In the genomic region with DNA sequence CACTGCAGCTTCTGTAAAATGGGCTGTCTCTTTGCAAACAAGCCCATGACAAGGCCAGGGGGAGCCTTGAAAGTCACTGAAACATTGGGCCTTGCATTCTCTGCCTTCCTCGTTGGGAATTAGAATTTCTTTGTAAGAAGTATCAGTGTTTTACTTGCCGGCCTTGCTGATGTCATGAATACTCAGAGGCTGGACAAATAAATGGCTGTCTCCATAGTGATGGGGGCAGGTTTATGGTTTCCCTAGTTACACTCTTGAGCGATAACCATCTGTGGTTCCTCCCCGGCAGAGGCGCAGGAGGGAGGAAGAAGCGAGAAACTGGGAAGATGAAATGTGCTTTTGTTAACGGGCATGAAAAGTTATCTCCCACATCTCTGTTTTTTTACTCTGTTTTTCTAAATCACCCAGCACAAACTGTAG, we compare ENCODE assay signal across 9 cellular contexts.
DNase-seq lines count a peak whose midpoint lies in the region; ATAC-seq and TF ChIP-seq lines count a peak whose summit lies in the region.
"Had no signal": no experiment of that assay in that cellular context is flagged by ENCODE, and none has a peak within 500 bp of the region (broad histone marks: within the 10 kb centered on the region; RNA-seq: fewer than 3 reads in every experiment).

No MANE protein-coding gene starts in this region.

- POLR2A ChIA-PET in naive thymus-derived CD8-positive, alpha-beta T cell (lab: Charles Lee): no interaction called here

- H3K4me3 ChIP-seq in choroid plexus epithelial cell (ENCODE audit: low read depth, low read length): no peak overlapping the region

- peak overlapping the region; percentile 76 for H3K27ac Mint-ChIP-seq in type B pancreatic cell
- H3K27ac Mint-ChIP-seq in naive thymus-derived CD8-positive, alpha-beta T cell: peak overlapping the region in 2 of 10 donors; percentile 18 to 34
- H3K27ac Mint-ChIP-seq in CD14-positive monocyte: no peak overlapping the region
- H3K27ac Mint-ChIP-seq: memory B cell had no signal

- H3K4me1 Mint-ChIP-seq in type B pancreatic cell (ENCODE audit: unreplicated experiment) (peaks cover 53% of the 10 kb centered on the region), CD14-positive monocyte (peaks cover 7% of the 10 kb centered on the region)
- H3K4me1 Mint-ChIP-seq in naive thymus-derived CD8-positive, alpha-beta T cell: peaks cover 0 to 11% (median 6%) of the 10 kb centered on the region in 4 donors
- H3K4me1 Mint-ChIP-seq: memory B cell had no signal

- H3K36me3 ChIP-seq in KOPT-K1 (ENCODE audit: insufficient read depth, low read length): no peaks in the 10 kb centered on the region

- ATAC-seq in left cardiac atrium: peak; percentile 57 to 86
- no peak for ATAC-seq in Right ventricle myocardium inferior
- ATAC-seq in activated CD4-positive, CD25-positive, alpha-beta regulatory T cell treated with anti-CD3 and anti-CD28 coated beads, Interleukin-2, amount 50 U/mL, for 24 hours: no peak
- ATAC-seq in naive thymus-derived CD8-positive, alpha-beta T cell: no peak

- H3K27me3 Mint-ChIP-seq in type B pancreatic cell: peaks cover 40% of the 10 kb centered on the region
- H3K27me3 Mint-ChIP-seq in naive thymus-derived CD8-positive, alpha-beta T cell: peaks cover 0 to 5% (median 0%) of the 10 kb centered on the region in 5 donors
- H3K27me3 Mint-ChIP-seq in CD14-positive monocyte (ENCODE audit: low read depth in 3 of 3): peaks cover 1 to 3% (median 3%) of the 10 kb centered on the region in 3 donors
- H3K27me3 Mint-ChIP-seq: memory B cell had no signal

- TF ChIP-seq CTCF in choroid plexus epithelial cell (conservative IDR thresholded peaks at IDR 0.05; ENCODE audit: low read depth, low read length) (no peak), type B pancreatic cell (conservative IDR thresholded peaks at IDR 0.05) (no peak), CD14-positive monocyte (IDR thresholded peaks at IDR 0.05) (no peak)

- intact Hi-C loops in left cardiac atrium (cut with DNase I) (no loop called here), Right ventricle myocardium inferior (cut with DNase I) (no loop called here), CD14-positive monocyte (cut with micrococcal nuclease) (no loop called here)

- H3K36me3 Mint-ChIP-seq in type B pancreatic cell (peaks cover 8% of the 10 kb centered on the region), CD14-positive monocyte (no peaks in the 10 kb centered on the region)
- H3K36me3 Mint-ChIP-seq in naive thymus-derived CD8-positive, alpha-beta T cell: no peaks in the 10 kb centered on the region
- H3K36me3 Mint-ChIP-seq: memory B cell had no signal

- peaks cover 5% of the 10 kb centered on the region for H3K9me3 Mint-ChIP-seq in type B pancreatic cell
- H3K9me3 Mint-ChIP-seq in naive thymus-derived CD8-positive, alpha-beta T cell: no peaks in the 10 kb centered on the region
- H3K9me3 Mint-ChIP-seq in CD14-positive monocyte: no peaks in the 10 kb centered on the region
- H3K9me3 Mint-ChIP-seq: memory B cell had no signal

- DNase-seq in left cardiac atrium (no peak), Right ventricle myocardium inferior (ENCODE audit: missing footprints) (no peak), choroid plexus epithelial cell (ENCODE audit: low read depth) (peak; percentile 37), type B pancreatic cell (ENCODE audit: extremely low spot score, unreplicated experiment) (no peak), CD14-positive monocyte (ENCODE audit: low spot score) (no peak)
- no peak for DNase-seq in naive thymus-derived CD8-positive, alpha-beta T cell

- peak overlapping the region; percentile 62 for H3K4me3 Mint-ChIP-seq in type B pancreatic cell
- H3K4me3 Mint-ChIP-seq in naive thymus-derived CD8-positive, alpha-beta T cell: peak overlapping the region in 1 of 10 donors; percentile 11
- H3K4me3 Mint-ChIP-seq in CD14-positive monocyte: no peak overlapping the region
- H3K4me3 Mint-ChIP-seq: memory B cell had no signal

- no peaks in the 10 kb centered on the region for H3K9me3 ChIP-seq in KOPT-K1 (ENCODE audit: insufficient read depth, low read length, poor library complexity, severe bottlenecking)

- H3K27ac ChIP-seq in KOPT-K1 (ENCODE audit: low read depth, low read length, poor library complexity, severe bottlenecking): peak overlapping the region; percentile 45

Comparison
In these comparisons a context has a peak if more than half of its experiments do, and no peak if none do; other contexts are left out.
1. ATAC-seq: peak in left cardiac atrium (2 of 2); none in Right ventricle myocardium inferior (single experiment), activated CD4-positive, CD25-positive, alpha-beta regulatory T cell treated with anti-CD3 and anti-CD28 coated beads, Interleukin-2, amount 50 U/mL, for 24 hours (0 of 2) and naive thymus-derived CD8-positive, alpha-beta T cell (0 of 2).